Comparison of ENCODE assay signal across 8 cellular contexts in the genomic region with DNA sequence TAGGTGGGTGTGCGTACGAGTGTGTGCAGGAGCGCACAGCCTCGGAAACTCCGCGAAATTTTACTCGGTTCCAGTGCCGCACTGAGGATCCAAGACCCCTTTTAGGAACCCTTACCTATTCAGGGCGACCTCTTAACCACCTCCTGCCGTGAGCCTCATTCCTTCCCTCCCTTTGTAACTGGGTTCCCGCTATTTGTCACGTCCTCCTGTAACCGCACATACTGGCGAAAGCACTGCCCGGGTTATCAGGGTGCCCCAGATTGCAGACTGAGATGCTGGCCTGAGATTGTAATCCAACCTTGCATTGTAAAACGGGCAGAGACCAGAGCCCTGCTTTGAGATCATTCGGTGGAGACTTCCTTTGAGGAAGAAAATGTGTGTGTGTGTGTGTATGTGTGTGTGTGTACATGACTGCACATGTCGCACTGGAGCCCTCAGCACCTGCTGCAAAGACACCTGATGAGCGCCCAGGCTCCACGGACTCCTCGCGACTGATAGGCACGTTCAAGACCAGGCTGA.
DNase-seq lines count a peak whose midpoint lies in the region; ATAC-seq and TF ChIP-seq lines count a peak whose summit lies in the region.

No MANE protein-coding gene starts in this region.

- H3K36me3 ChIP-seq in left lung, result no peaks in the 10 kb centered on the region
- no peaks in the 10 kb centered on the region for H3K36me3 ChIP-seq in stomach

- no peak for TF ChIP-seq CTCF in CD4-positive, alpha-beta T cell (IDR thresholded peaks at IDR 0.05)
- TF ChIP-seq CTCF in left lung (IDR thresholded peaks at IDR 0.05), result no peak
- TF ChIP-seq CTCF in stomach (IDR thresholded peaks at IDR 0.05), result no peak

- peak in 6 of 10 experiments; percentile 22 to 52 (median 30) for DNase-seq in CD4-positive, alpha-beta T cell
- DNase-seq in SK-N-DZ (ENCODE audit: low spot score), result peak; percentile 54
- no peak for DNase-seq in central memory CD8-positive, alpha-beta T cell (ENCODE audit: low spot score in 2 of 2)
- DNase-seq in left lung, result peak; percentile 49 to 71
- peak; percentile 39 for DNase-seq in stomach
- DNase-seq in SKM-1 (lab: John Stamatoyannopoulos, UW; ENCODE audit: unreplicated experiment), result no peak

- H3K4me3 ChIP-seq in left lung, result peak overlapping the region; percentile 80 to 87
- H3K4me3 ChIP-seq in stomach, result peak overlapping the region; percentile 69 to 79 (median 74)

- peaks cover 0 to 54% of the 10 kb centered on the region in 2 donors for H3K4me1 ChIP-seq in left lung
- H3K4me1 ChIP-seq in stomach, result peaks cover 35 to 54% (median 44%) of the 10 kb centered on the region in 4 donors

- H3K9me3 ChIP-seq in CD4-positive, alpha-beta T cell (ENCODE audit: control insufficient read depth, low read length), result no peaks in the 10 kb centered on the region
- H3K9me3 ChIP-seq in left lung (no peaks in the 10 kb centered on the region), stomach (no peaks in the 10 kb centered on the region)

- no peak for TF ChIP-seq POLR2A in stomach (IDR thresholded peaks at IDR 0.05)

- no peaks in the 10 kb centered on the region for H3K9me3 Mint-ChIP-seq in CD4-positive, alpha-beta T cell
- H3K9me3 Mint-ChIP-seq in central memory CD8-positive, alpha-beta T cell, result no peaks in the 10 kb centered on the region

- peak overlapping the region; percentile 92 for H3K27ac ChIP-seq in CD4-positive, alpha-beta T cell (ENCODE audit: low read depth, low read length)
- H3K27ac ChIP-seq in left lung, result peak overlapping the region; percentile 94 to 97
- peak overlapping the region; percentile 91 to 97 (median 93) for H3K27ac ChIP-seq in stomach

- peaks cover 76% of the 10 kb centered on the region for H3K4me1 Mint-ChIP-seq in CD4-positive, alpha-beta T cell (ENCODE audit: low read depth)
- peaks cover 72% of the 10 kb centered on the region for H3K4me1 Mint-ChIP-seq in central memory CD8-positive, alpha-beta T cell

- ATAC-seq in CD4-positive, alpha-beta T cell (ENCODE audit: poor library complexity), result peak; percentile 0
- ATAC-seq in GM19324 (IDR thresholded peaks at IDR 0.05; ENCODE audit: low FRiP score, unreplicated experiment) (peak; percentile 7), HG03460 (IDR thresholded peaks at IDR 0.05; ENCODE audit: unreplicated experiment) (peak; percentile 4), left lung (peak; percentile 10)
- ATAC-seq in central memory CD8-positive, alpha-beta T cell (replicated peaks; ENCODE audit: extremely low read depth, poor library complexity, severe bottlenecking), result no peak

- no peak for TF ChIP-seq EP300 in stomach (IDR thresholded peaks at IDR 0.05)

- POLR2A ChIA-PET in CD4-positive, alpha-beta T cell (lab: Charles Lee), result interaction anchor here (0.6 to 7.8 kb wide), 25 partner anchors 9 to 198 kb away, joined by 3 to 116 read pairs (median 9); a partner anchor contains a TSS

- peaks cover 50% of the 10 kb centered on the region for H3K36me3 Mint-ChIP-seq in CD4-positive, alpha-beta T cell (ENCODE audit: low read depth)
- H3K36me3 Mint-ChIP-seq in central memory CD8-positive, alpha-beta T cell (ENCODE audit: insufficient read depth), result peaks cover 25% of the 10 kb centered on the region

- WGBS in stomach, 5 donors, result 1 to 4% (median 1%) methylated on average over 22 to 23 of the region's 23 CpGs

- no peaks in the 10 kb centered on the region for H3K27me3 ChIP-seq in CD4-positive, alpha-beta T cell (ENCODE audit: control insufficient read depth, insufficient read depth, low read length)
- no peaks in the 10 kb centered on the region for H3K27me3 ChIP-seq in left lung
- H3K27me3 ChIP-seq in stomach, result no peaks in the 10 kb centered on the region

- CTCF ChIA-PET in CD4-positive, alpha-beta T cell (lab: Charles Lee), result interaction anchor here (1.0 to 3.0 kb wide), 6 partner anchors 10 to 281 kb away, joined by 3 to 10 read pairs (median 6); a partner anchor contains a TSS

- peak overlapping the region; percentile 99 for H3K4me3 Mint-ChIP-seq in CD4-positive, alpha-beta T cell
- peak overlapping the region; percentile 98 for H3K4me3 Mint-ChIP-seq in central memory CD8-positive, alpha-beta T cell

- peak overlapping the region; percentile 97 for H3K27ac Mint-ChIP-seq in CD4-positive, alpha-beta T cell
- H3K27ac Mint-ChIP-seq in central memory CD8-positive, alpha-beta T cell (ENCODE audit: low read depth), result peak overlapping the region; percentile 87

- no peaks in the 10 kb centered on the region for H3K27me3 Mint-ChIP-seq in CD4-positive, alpha-beta T cell
- H3K27me3 Mint-ChIP-seq in central memory CD8-positive, alpha-beta T cell, result no peaks in the 10 kb centered on the region

- intact Hi-C loops in CD4-positive, alpha-beta T cell (cut with DNase I, micrococcal nuclease), result loop anchor here (2.0 to 5.0 kb wide), 7 partner anchors 18 to 197 kb away; a partner anchor contains a TSS
- intact Hi-C loops in left lung (cut with DNase I) (no loop called here), stomach (cut with DNase I; ENCODE audit: low total_unique reads) (loop anchor here (10.0 kb wide), 1 partner anchor 136 kb away; no protein-coding TSS in a partner anchor)

Comparison
In these comparisons a context has a peak if more than half of its experiments do, and no peak if none do; other contexts are left out.
1. DNase-seq: peak in CD4-positive, alpha-beta T cell (6 of 10), SK-N-DZ (single experiment), left lung (2 of 2) and stomach (single experiment); none in central memory CD8-positive, alpha-beta T cell (0 of 2) and SKM-1 (single experiment).
2. intact Hi-C loops: an anchor here in CD4-positive, alpha-beta T cell (2.0 to 5.0 kb wide) and stomach (10.0 kb wide); none called in left lung.
3. Peak in every context shown above with its lines, with median percentiles within 50 percentile points of each other: H3K27ac ChIP-seq.